Comparison of ENCODE assay signal across 15 cellular contexts in genomic region chr1:234628099-234628498, GRCh38. TPM values are rescaled to one million over a fixed set of nuclear protein-coding genes. Genes with fewer than 3 reads are reported as not detected.
DNase-seq lines count a peak whose midpoint lies in the region; ATAC-seq and TF ChIP-seq lines count a peak whose summit lies in the region.
"Had no signal": no experiment of that assay in that cellular context is flagged by ENCODE, and none has a peak within 500 bp of the region (broad histone marks: within the 10 kb centered on the region; RNA-seq: fewer than 3 reads in every experiment).

No MANE protein-coding gene starts in this region.

- TF ChIP-seq CTCF in astrocyte of the spinal cord (IDR thresholded peaks at IDR 0.05; ENCODE audit: low read depth, low read length) (no peak), foreskin keratinocyte (conservative IDR thresholded peaks at IDR 0.05) (no peak), type B pancreatic cell (conservative IDR thresholded peaks at IDR 0.05) (no peak)

- peaks cover 17% of the 10 kb centered on the region for H3K4me1 ChIP-seq in foreskin keratinocyte

- no peak overlapping the region for H3K4me3 Mint-ChIP-seq in activated T-cell treated with anti-CD3 and anti-CD28 coated beads, Interleukin-2, amount 50 U/mL, for 72 hours
- no peak overlapping the region for H3K4me3 Mint-ChIP-seq in type B pancreatic cell
- H3K4me3 Mint-ChIP-seq: WTC11 had no signal

- H3K36me3 Mint-ChIP-seq in activated T-cell treated with anti-CD3 and anti-CD28 coated beads, Interleukin-2, amount 50 U/mL, for 72 hours (ENCODE audit: insufficient read depth in 2 of 2), result no peaks in the 10 kb centered on the region
- H3K36me3 Mint-ChIP-seq in type B pancreatic cell, result no peaks in the 10 kb centered on the region
- H3K36me3 Mint-ChIP-seq: WTC11 had no signal

- peak overlapping the region; percentile 46 for H3K27ac ChIP-seq in foreskin keratinocyte
- H3K27ac ChIP-seq: upper lobe of left lung had no signal

- H3K4me3 ChIP-seq in astrocyte of the spinal cord (ENCODE audit: low read depth, low read length), result no peak overlapping the region
- H3K4me3 ChIP-seq: upper lobe of left lung had no signal

- peaks cover 5% of the 10 kb centered on the region for H3K4me1 Mint-ChIP-seq in activated T-cell treated with anti-CD3 and anti-CD28 coated beads, Interleukin-2, amount 50 U/mL, for 72 hours (ENCODE audit: low read depth)
- peaks cover 36% of the 10 kb centered on the region for H3K4me1 Mint-ChIP-seq in type B pancreatic cell (ENCODE audit: unreplicated experiment)

- H3K27me3 ChIP-seq in foreskin keratinocyte, result no peaks in the 10 kb centered on the region
- H3K27me3 ChIP-seq: upper lobe of left lung had no signal

- ATAC-seq in activated T-cell treated with anti-CD3 and anti-CD28 coated beads, Interleukin-2, amount 50 U/mL, for 72 hours (replicated peaks in 1 of 2), result peak; percentile 20 to 84
- peak; percentile 86 for ATAC-seq in foreskin keratinocyte
- ATAC-seq in GM18498 (IDR thresholded peaks at IDR 0.05; ENCODE audit: unreplicated experiment), result no peak
- ATAC-seq: sciatic nerve, WTC11 had no signal

- no peaks in the 10 kb centered on the region for H3K27me3 Mint-ChIP-seq in activated T-cell treated with anti-CD3 and anti-CD28 coated beads, Interleukin-2, amount 50 U/mL, for 72 hours (ENCODE audit: low read depth)
- no peaks in the 10 kb centered on the region for H3K27me3 Mint-ChIP-seq in type B pancreatic cell

- DNase-seq in activated T-cell treated with anti-CD3 and anti-CD28 coated beads, Interleukin-2, amount 50 U/mL, for 72 hours, result no peak
- DNase-seq in activated T-cell treated with anti-CD3 and anti-CD28 coated beads for 4 hours (no peak), astrocyte of the spinal cord (ENCODE audit: low read depth, low spot score) (peak; percentile 61), foreskin keratinocyte (peak; percentile 67 to 85), type B pancreatic cell (ENCODE audit: extremely low spot score, unreplicated experiment) (no peak), NCI-H128 (lab: John Stamatoyannopoulos, UW; ENCODE audit: unreplicated experiment) (no peak), DMS 273 (lab: John Stamatoyannopoulos, UW; ENCODE audit: unreplicated experiment) (no peak)
- DNase-seq: ACHN, DMS79, Karpas-422, SHP77 treated with DMSO at 0.1 percent for 48 hours, upper lobe of left lung had no signal

- in situ Hi-C loops in astrocyte of the spinal cord (cut with HindIII; ENCODE audit: low sequenced_read_pairs), result no loop called here

- H3K9me3 Mint-ChIP-seq in activated T-cell treated with anti-CD3 and anti-CD28 coated beads, Interleukin-2, amount 50 U/mL, for 72 hours, result no peaks in the 10 kb centered on the region
- H3K9me3 Mint-ChIP-seq in type B pancreatic cell, result peaks cover 6% of the 10 kb centered on the region
- H3K9me3 Mint-ChIP-seq: WTC11 had no signal

- H3K27ac Mint-ChIP-seq in activated T-cell treated with anti-CD3 and anti-CD28 coated beads, Interleukin-2, amount 50 U/mL, for 72 hours, result no peak overlapping the region
- H3K27ac Mint-ChIP-seq in type B pancreatic cell, result peak overlapping the region; percentile 19
- H3K27ac Mint-ChIP-seq: WTC11 had no signal

RNA-seq across cellular contexts. Expression of gene IRF2BP2, which starts 18.1 kb away (rescaled TPM):
- 100 to 1,000 TPM; 238 to 283 TPM for total RNA-seq in activated T-cell treated with anti-CD3 and anti-CD28 coated beads, Interleukin-2, amount 50 U/mL, for 72 hours
- total RNA-seq in foreskin keratinocyte (103 and 108 TPM in 2 replicates), type B pancreatic cell (ENCODE audit: low replicate concordance) (181 and 202 TPM in 2 replicates)
- 42.9 and 52.8 TPM in 2 replicates for polyA plus RNA-seq in foreskin keratinocyte

Comparison
In these comparisons a context has a peak if more than half of its experiments do, and no peak if none do; other contexts are left out.
1. DNase-seq: peak in astrocyte of the spinal cord (single experiment) and foreskin keratinocyte (2 of 2); none in activated T-cell treated with anti-CD3 and anti-CD28 coated beads, Interleukin-2, amount 50 U/mL, for 72 hours (0 of 2), activated T-cell treated with anti-CD3 and anti-CD28 coated beads for 4 hours (single experiment), type B pancreatic cell (single experiment), NCI-H128 (single experiment) and DMS 273 (single experiment).